8 cellular contexts compared by ENCODE assay signal in genomic region chr17:36849871-36850348, GRCh38.
A peak's percentile ranks its signal among the peaks of the same experiment; 100 is the strongest.
DNase-seq lines count a peak whose midpoint lies in the region; ATAC-seq and TF ChIP-seq lines count a peak whose summit lies in the region.

No MANE protein-coding gene starts in this region.

- peak; percentile 14 to 72 for DNase-seq in cardiac muscle cell (ENCODE audit: low read depth in 1 of 2, low spot score in 1 of 2)
- DNase-seq in Right ventricle myocardium inferior (ENCODE audit: missing footprints): no peak
- peak; percentile 42 for DNase-seq in WERI-Rb-1
- DNase-seq in fibroblast of villous mesenchyme (ENCODE audit: low read depth): peak; percentile 66
- peak; percentile 25 for DNase-seq in stromal cell of bone marrow (ENCODE audit: low read depth)
- DNase-seq in ovary: no peak

- peak; percentile 27 for TF ChIP-seq CTCF in cardiac muscle cell (IDR thresholded peaks at IDR 0.05; ENCODE audit: low read depth, low read length)
- TF ChIP-seq CTCF in WERI-Rb-1 (IDR thresholded peaks at IDR 0.05; ENCODE audit: low read depth, low read length): peak; percentile 38; the same call in 1 of the 2 replicates
- peak; percentile 30 for TF ChIP-seq CTCF in fibroblast of villous mesenchyme (IDR thresholded peaks at IDR 0.05; ENCODE audit: insufficient read depth, low read depth, low read length)
- no peak for TF ChIP-seq CTCF in ovary (IDR thresholded peaks at IDR 0.05)

- no peaks in the 10 kb centered on the region for H3K36me3 ChIP-seq in cardiac muscle cell
- no peaks in the 10 kb centered on the region for H3K36me3 ChIP-seq in WERI-Rb-1
- H3K36me3 ChIP-seq in ovary: no peaks in the 10 kb centered on the region

- ATAC-seq in Right ventricle myocardium inferior: no peak
- no peak for ATAC-seq in HG03460 (IDR thresholded peaks at IDR 0.05; ENCODE audit: unreplicated experiment)
- ATAC-seq in GM21576 (IDR thresholded peaks at IDR 0.05; ENCODE audit: unreplicated experiment): no peak

- no peak for TF ChIP-seq POLR2A in ovary (IDR thresholded peaks at IDR 0.05)

- H3K9me3 ChIP-seq in cardiac muscle cell (ENCODE audit: low read depth): no peaks in the 10 kb centered on the region
- H3K9me3 ChIP-seq in WERI-Rb-1 (ENCODE audit: severe bottlenecking): no peaks in the 10 kb centered on the region
- H3K9me3 ChIP-seq in ovary: no peaks in the 10 kb centered on the region

- H3K27ac ChIP-seq in cardiac muscle cell (no peak overlapping the region), WERI-Rb-1 (no peak overlapping the region), ovary (no peak overlapping the region)

- WGBS in ovary, 3 donors: 25 to 40% (median 26%) methylated on average over 9 of the region's 9 CpGs

- intact Hi-C loops in Right ventricle myocardium inferior (cut with DNase I) (no loop called here), ovary (cut with DNase I) (no loop called here)

- no peaks in the 10 kb centered on the region for H3K27me3 ChIP-seq in cardiac muscle cell
- no peaks in the 10 kb centered on the region for H3K27me3 ChIP-seq in WERI-Rb-1 (ENCODE audit: insufficient read depth, low read depth, severe bottlenecking)
- no peaks in the 10 kb centered on the region for H3K27me3 ChIP-seq in ovary

- no peak for TF ChIP-seq EP300 in ovary (IDR thresholded peaks at IDR 0.05)

- H3K4me3 ChIP-seq in cardiac muscle cell (no peak overlapping the region), WERI-Rb-1 (ENCODE audit: low read depth, low read length) (no peak overlapping the region), fibroblast of villous mesenchyme (ENCODE audit: low read depth, low read length) (no peak overlapping the region), ovary (no peak overlapping the region)

- H3K4me1 ChIP-seq in cardiac muscle cell (ENCODE audit: low read depth): peaks cover 7% of the 10 kb centered on the region
- H3K4me1 ChIP-seq in ovary (ENCODE audit: insufficient read depth): no peaks in the 10 kb centered on the region

Comparison
In these comparisons a context has a peak if more than half of its experiments do, and no peak if none do; other contexts are left out.
1. DNase-seq: peak in cardiac muscle cell (2 of 2), WERI-Rb-1 (single experiment), fibroblast of villous mesenchyme (single experiment) and stromal cell of bone marrow (single experiment); none in Right ventricle myocardium inferior (single experiment) and ovary (0 of 5).
2. CTCF ChIP-seq: peak in cardiac muscle cell (single experiment), WERI-Rb-1 (single experiment) and fibroblast of villous mesenchyme (single experiment); none in ovary (0 of 3).